ENCODE assay signal across 9 cellular contexts in genomic region chr15:37096878-37097568, GRCh38. TPM values are rescaled to one million over a fixed set of nuclear protein-coding genes. Genes with fewer than 3 reads are reported as not detected.
DNase-seq lines count a peak whose midpoint lies in the region; ATAC-seq and TF ChIP-seq lines count a peak whose summit lies in the region.
"Had no signal": no experiment of that assay in that cellular context is flagged by ENCODE, and none has a peak within 500 bp of the region (broad histone marks: within the 10 kb centered on the region; RNA-seq: fewer than 3 reads in every experiment).

No MANE protein-coding gene starts in this region.

- ATAC-seq in body of pancreas (no peak), GM18907 (IDR thresholded peaks at IDR 0.05; ENCODE audit: unreplicated experiment) (no peak), left lobe of liver (no peak)

- peak overlapping the region; percentile 70 for H3K4me3 Mint-ChIP-seq in activated T-cell treated with anti-CD3 and anti-CD28 coated beads, Interleukin-2, amount 50 U/mL, for 24 hours

- peaks cover 5% of the 10 kb centered on the region for H3K4me1 ChIP-seq in body of pancreas
- H3K4me1 ChIP-seq in liver (ENCODE audit: control insufficient read depth in 4 of 4, insufficient read depth in 4 of 4, low read length in 3 of 4): peaks cover 0 to 5% (median 2%) of the 10 kb centered on the region in 4 donors
- peaks cover 0 to 68% (median 13%) of the 10 kb centered on the region in 4 donors for H3K4me1 ChIP-seq in tibial nerve

- H3K4me1 Mint-ChIP-seq in activated T-cell treated with anti-CD3 and anti-CD28 coated beads, Interleukin-2, amount 50 U/mL, for 24 hours (ENCODE audit: low read depth): peaks cover 53% of the 10 kb centered on the region

- peaks cover 94% of the 10 kb centered on the region for H3K27me3 Mint-ChIP-seq in activated T-cell treated with anti-CD3 and anti-CD28 coated beads, Interleukin-2, amount 50 U/mL, for 24 hours

- no peaks in the 10 kb centered on the region for H3K9me3 Mint-ChIP-seq in activated T-cell treated with anti-CD3 and anti-CD28 coated beads, Interleukin-2, amount 50 U/mL, for 24 hours

- no peak for TF ChIP-seq CTCF in body of pancreas (IDR thresholded peaks at IDR 0.05)
- no peak for TF ChIP-seq CTCF in liver (IDR thresholded peaks at IDR 0.05; ENCODE audit: low read depth, low read length, missing input control)
- TF ChIP-seq CTCF in tibial nerve (IDR thresholded peaks at IDR 0.05): no peak

- no peak overlapping the region for H3K27ac Mint-ChIP-seq in activated T-cell treated with anti-CD3 and anti-CD28 coated beads, Interleukin-2, amount 50 U/mL, for 24 hours

- TF ChIP-seq RAD21 in liver (IDR thresholded peaks at IDR 0.05): no peak

- H3K36me3 ChIP-seq in body of pancreas (replicated peaks in 1 of 2; ENCODE audit: insufficient read depth in 1 of 2, low read depth in 2 of 2) (no peaks in the 10 kb centered on the region), liver (ENCODE audit: control insufficient read depth in 4 of 4, insufficient read depth in 3 of 4, low read depth in 1 of 4, low read length in 3 of 4) (peaks cover 0 to 7% (median 4%) of the 10 kb centered on the region in 4 donors), tibial nerve (no peaks in the 10 kb centered on the region)

- H3K27ac ChIP-seq in body of pancreas: peak overlapping the region in 3 of 4 donors; percentile 87 to 97 (median 96)
- no peak overlapping the region for H3K27ac ChIP-seq in liver (ENCODE audit: low read depth in 1 of 2, low read length in 2 of 2)
- H3K27ac ChIP-seq in tibial nerve: peak overlapping the region in 3 of 4 donors; percentile 21 to 89 (median 40)

- intact Hi-C loops in body of pancreas (cut with DNase I): no loop called here

- peaks cover 2% of the 10 kb centered on the region for H3K36me3 Mint-ChIP-seq in activated T-cell treated with anti-CD3 and anti-CD28 coated beads, Interleukin-2, amount 50 U/mL, for 24 hours (ENCODE audit: low read depth)

- TF ChIP-seq POLR2A in body of pancreas (IDR thresholded peaks at IDR 0.05): no peak
- no peak for TF ChIP-seq POLR2A in tibial nerve (IDR thresholded peaks at IDR 0.05)

- TF ChIP-seq EP300 in tibial nerve (IDR thresholded peaks at IDR 0.05): no peak

- no peaks in the 10 kb centered on the region for H3K9me3 ChIP-seq in body of pancreas
- no peaks in the 10 kb centered on the region for H3K9me3 ChIP-seq in liver (ENCODE audit: control insufficient read depth in 4 of 4, low read length in 3 of 4)
- no peaks in the 10 kb centered on the region for H3K9me3 ChIP-seq in tibial nerve

- H3K4me3 ChIP-seq in body of pancreas (peak overlapping the region in 1 of 2 donors; percentile 7), liver (ENCODE audit: low read depth in 1 of 3, low read length in 3 of 3) (peak overlapping the region in 2 of 3 donors; percentile 18 to 65), tibial nerve (peak overlapping the region; percentile 44 to 63 (median 51))

- 46 to 51% methylated on average over 23 of the region's 23 CpGs for WGBS in body of pancreas, 2 donors
- WGBS in liver: 62% methylated on average over 23 of the region's 23 CpGs
- 28 to 33% methylated on average over 23 of the region's 23 CpGs for WGBS in tibial nerve, 2 donors

- no peaks in the 10 kb centered on the region for H3K27me3 ChIP-seq in body of pancreas
- H3K27me3 ChIP-seq in liver (ENCODE audit: control insufficient read depth in 4 of 4, insufficient read depth in 4 of 4, low read length in 3 of 4): no peaks in the 10 kb centered on the region
- peaks cover 0 to 82% of the 10 kb centered on the region in 2 donors for H3K27me3 ChIP-seq in tibial nerve

- DNase-seq in activated T-cell treated with anti-CD3 and anti-CD28 coated beads, Interleukin-2, amount 50 U/mL, for 24 hours: no peak
- DNase-seq in activated T-cell treated with anti-CD3 and anti-CD28 coated beads, Interleukin-2, amount 50 U/mL, for 48 hours: no peak
- DNase-seq in body of pancreas (no peak), tibial nerve (ENCODE audit: low spot score in 2 of 2) (no peak), left lobe of liver (ENCODE audit: low spot score) (no peak)
- DNase-seq in activated CD4-positive, alpha-beta T cell treated with anti-CD3 and anti-CD28 coated beads, Interleukin-2, amount 50 U/mL, for 4 hours: no peak
- DNase-seq: NCI-H1092 had no signal

- peak overlapping the region in 1 of 2 donors; percentile 45 for H3K9ac ChIP-seq in liver (ENCODE audit: low read depth in 1 of 2, low read length in 2 of 2)

TF ChIP-seq in liver, 16 proteins besides CTCF, POLR2A, EP300 and RAD21:
- TF ChIP-seq SP1 (IDR thresholded peaks at IDR 0.05) (no peak), EGR1 (IDR thresholded peaks at IDR 0.05; ENCODE audit: low read depth in 2 of 2) (no peak), HNF4G (IDR thresholded peaks at IDR 0.05) (no peak), ZBTB33 (IDR thresholded peaks at IDR 0.05) (no peak), HNF4A (conservative IDR thresholded peaks at IDR 0.05) (no peak), ATF3 (IDR thresholded peaks at IDR 0.05) (no peak), RXRA (IDR thresholded peaks at IDR 0.05) (no peak), JUND (IDR thresholded peaks at IDR 0.05) (no peak), FOXA2 (IDR thresholded peaks at IDR 0.05) (no peak), NR2F2 (IDR thresholded peaks at IDR 0.05) (no peak), TAF1 (conservative IDR thresholded peaks at IDR 0.05) (no peak), GABPA (IDR thresholded peaks at IDR 0.05 in 1 of 2, conservative IDR thresholded peaks at IDR 0.05 in 1 of 2) (no peak), FOXA1 (IDR thresholded peaks at IDR 0.05) (no peak), YY1 (IDR thresholded peaks at IDR 0.05) (no peak)
- TF ChIP-seq, protein P1, sequence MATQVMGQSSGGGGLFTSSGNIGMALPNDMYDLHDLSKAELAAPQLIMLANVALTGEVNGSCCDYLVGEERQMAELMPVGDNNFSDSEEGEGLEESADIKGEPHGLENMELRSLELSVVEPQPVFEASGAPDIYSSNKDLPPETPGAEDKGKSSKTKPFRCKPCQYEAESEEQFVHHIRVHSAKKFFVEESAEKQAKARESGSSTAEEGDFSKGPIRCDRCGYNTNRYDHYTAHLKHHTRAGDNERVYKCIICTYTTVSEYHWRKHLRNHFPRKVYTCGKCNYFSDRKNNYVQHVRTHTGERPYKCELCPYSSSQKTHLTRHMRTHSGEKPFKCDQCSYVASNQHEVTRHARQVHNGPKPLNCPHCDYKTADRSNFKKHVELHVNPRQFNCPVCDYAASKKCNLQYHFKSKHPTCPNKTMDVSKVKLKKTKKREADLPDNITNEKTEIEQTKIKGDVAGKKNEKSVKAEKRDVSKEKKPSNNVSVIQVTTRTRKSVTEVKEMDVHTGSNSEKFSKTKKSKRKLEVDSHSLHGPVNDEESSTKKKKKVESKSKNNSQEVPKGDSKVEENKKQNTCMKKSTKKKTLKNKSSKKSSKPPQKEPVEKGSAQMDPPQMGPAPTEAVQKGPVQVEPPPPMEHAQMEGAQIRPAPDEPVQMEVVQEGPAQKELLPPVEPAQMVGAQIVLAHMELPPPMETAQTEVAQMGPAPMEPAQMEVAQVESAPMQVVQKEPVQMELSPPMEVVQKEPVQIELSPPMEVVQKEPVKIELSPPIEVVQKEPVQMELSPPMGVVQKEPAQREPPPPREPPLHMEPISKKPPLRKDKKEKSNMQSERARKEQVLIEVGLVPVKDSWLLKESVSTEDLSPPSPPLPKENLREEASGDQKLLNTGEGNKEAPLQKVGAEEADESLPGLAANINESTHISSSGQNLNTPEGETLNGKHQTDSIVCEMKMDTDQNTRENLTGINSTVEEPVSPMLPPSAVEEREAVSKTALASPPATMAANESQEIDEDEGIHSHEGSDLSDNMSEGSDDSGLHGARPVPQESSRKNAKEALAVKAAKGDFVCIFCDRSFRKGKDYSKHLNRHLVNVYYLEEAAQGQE (IDR thresholded peaks at IDR 0.05): no peak
- TF ChIP-seq, protein P2, sequence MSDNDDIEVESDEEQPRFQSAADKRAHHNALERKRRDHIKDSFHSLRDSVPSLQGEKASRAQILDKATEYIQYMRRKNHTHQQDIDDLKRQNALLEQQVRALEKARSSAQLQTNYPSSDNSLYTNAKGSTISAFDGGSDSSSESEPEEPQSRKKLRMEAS (IDR thresholded peaks at IDR 0.05): no peak

RNA-seq across cellular contexts. Expression of gene MEIS2, which starts 3.3 kb away (rescaled TPM):
- total RNA-seq in body of pancreas (10 to 100 TPM; 11.9 to 86.0 TPM), liver (10 to 100 TPM; 10.9 to 12.6 TPM), tibial nerve (10 to 100 TPM in 3 of 4 donors, 1 to 10 TPM in 1; 9.4 to 15.7 (median 14.3) TPM), left lobe of liver (9.1 TPM)
- 1 to 10 TPM; 3.9 to 4.3 TPM for polyA plus RNA-seq in liver

Comparison
In these comparisons a context has a peak if more than half of its experiments do, and no peak if none do; other contexts are left out.
1. H3K27ac ChIP-seq: peak in body of pancreas (3 of 4) and tibial nerve (3 of 4); none in liver (0 of 2).